Comparison of ENCODE assay signal across 17 cellular contexts in the genomic region with DNA sequence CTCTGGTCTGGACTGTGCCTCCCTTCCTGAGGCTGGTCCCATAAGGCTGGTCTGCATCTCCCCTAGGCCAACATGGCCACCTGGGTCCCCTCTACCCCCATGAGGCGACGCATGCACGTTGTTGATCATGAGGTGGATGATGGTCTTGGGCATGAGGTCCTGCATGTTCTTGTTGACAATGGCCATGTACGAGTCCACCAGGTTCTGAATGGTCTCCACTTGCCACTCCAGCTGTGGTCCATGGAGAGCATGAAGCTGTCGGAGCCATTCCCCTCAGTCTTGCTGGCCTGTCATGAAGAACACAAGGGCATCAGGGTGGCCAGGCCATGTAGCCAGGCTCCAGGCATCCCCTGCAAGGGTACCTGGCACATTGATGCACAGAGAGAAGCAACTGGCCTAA. TPM values are rescaled to one million over a fixed set of nuclear protein-coding genes. Genes with fewer than 3 reads are reported as not detected.
A peak's percentile ranks its signal among the peaks of the same experiment; 100 is the strongest.
DNase-seq lines count a peak whose midpoint lies in the region; ATAC-seq, FAIRE-seq and TF ChIP-seq lines count a peak whose summit lies in the region.
"Had no signal": no experiment of that assay in that cellular context is flagged by ENCODE, and none has a peak within 500 bp of the region (broad histone marks: within the 10 kb centered on the region; RNA-seq: fewer than 3 reads in every experiment).

No MANE protein-coding gene starts in this region.

- H3K79me2 ChIP-seq in HepG2 (ENCODE audit: insufficient read depth, low read length) = no peaks in the 10 kb centered on the region
- H3K79me2 ChIP-seq: parathyroid adenoma had no signal

- FAIRE-seq in HepG2 (lab: Jason Lieb, UNC) = no peak
- peak; percentile 44 for FAIRE-seq in urothelium cell line (lab: Jason Lieb, UNC)
- FAIRE-seq: frontal cortex, H54 had no signal

- CTCF ChIA-PET in HepG2 (lab: Yijun Ruan, JAX; ENCODE audit: low intra/inter-chr PET ratio, low total read pairs) = no interaction called here
- CTCF ChIA-PET in naive thymus-derived CD4-positive, alpha-beta T cell (lab: Charles Lee) = no interaction called here

- in situ Hi-C loops in HepG2 (cut with HindIII; ENCODE audit: extremely low pct_ligation_motif_present, low pct_unique_long_range_greater_than_20kb) = no loop called here

- BruUV-seq in HepG2 (replicated peaks; lab: Mats Ljungman, UMichigan) = no TSS peak

- H3K27ac Mint-ChIP-seq in activated T-helper 2 cell treated with anti-CD3 and anti-CD28 coated beads, Interferon-gamma antibody, Interleukin-2, Interleukin-4, amounts not matched to agents 10 μg/mL and 5 μg/mL and 100 μg/mL, durations not matched to agents 14 hours and 24 hours and 36 hours = no peak overlapping the region
- H3K27ac Mint-ChIP-seq in naive thymus-derived CD4-positive, alpha-beta T cell = peak overlapping the region in 6 of 9 donors; percentile 25 to 86 (median 57)

- TF ChIP-seq CTCF in right lobe of liver (IDR thresholded peaks at IDR 0.05) (no peak), HepG2 (CRISPR knock-in tag; IDR thresholded peaks at IDR 0.05) (no peak)

- H3K4me1 ChIP-seq in right lobe of liver = no peaks in the 10 kb centered on the region
- H3K4me1 ChIP-seq in HepG2 (ENCODE audit: insufficient read depth, low read length) = peaks cover 18% of the 10 kb centered on the region
- H3K4me1 ChIP-seq in naive thymus-derived CD4-positive, alpha-beta T cell (ENCODE audit: control insufficient read depth in 2 of 2, insufficient read depth in 2 of 2, low read length in 2 of 2) = peaks cover 0 to 6% of the 10 kb centered on the region in 2 donors
- H3K4me1 ChIP-seq: parathyroid adenoma had no signal

- no peak overlapping the region for H3K4me2 ChIP-seq in HepG2 (ENCODE audit: low read depth, low read length)

- intact Hi-C loops in right lobe of liver (cut with DNase I) = no loop called here
- intact Hi-C loops in HepG2 (cut with micrococcal nuclease; ENCODE audit: unreplicated experiment) = no loop called here
- intact Hi-C loops in activated T-helper 2 cell treated with anti-CD3 and anti-CD28 coated beads, Interferon-gamma antibody, Interleukin-2, Interleukin-4, amounts not matched to agents 10 μg/mL and 5 μg/mL and 100 μg/mL, durations not matched to agents 14 hours and 24 hours and 36 hours (cut with micrococcal nuclease) = loop anchor here (5.0 to 10.0 kb wide), 3 partner anchors 185 to 867 kb away; partner anchors contain the start of genes SCAMP2 and SIN3A
- intact Hi-C loops in naive thymus-derived CD4-positive, alpha-beta T cell (cut with micrococcal nuclease) = loop anchor here (1.0 to 10.0 kb wide), 5 partner anchors 19 to 537 kb away; partner anchors contain the start of genes C15orf39 (in 1 of the 2), FBXO22 (in 1 of the 2) and UBE2Q2 (in 1 of the 2)

- H3K27me3 ChIP-seq in right lobe of liver (no peaks in the 10 kb centered on the region), HepG2 (ENCODE audit: control insufficient read depth in 1 of 2, insufficient read depth in 2 of 2, low read length in 2 of 2) (peaks cover 0 to 5% of the 10 kb centered on the region in 2 experiments; a peak in 1 of 5 replicates)
- no peaks in the 10 kb centered on the region for H3K27me3 ChIP-seq in naive thymus-derived CD4-positive, alpha-beta T cell (ENCODE audit: control insufficient read depth in 2 of 2, insufficient read depth in 2 of 2, low read length in 2 of 2)

- DNase-seq in right lobe of liver (peak in 2 of 3 donors; percentile 13 to 38), HepG2 (ENCODE audit: low spot score) (no peak), urothelium cell line (ENCODE audit: low spot score) (no peak), CD1c-positive myeloid dendritic cell (ENCODE audit: extremely low spot score) (no peak), A172 (ENCODE audit: low spot score) (no peak)
- DNase-seq in activated T-helper 2 cell treated with anti-CD3 and anti-CD28 coated beads, Interferon-gamma antibody, Interleukin-2, Interleukin-4, amounts not matched to agents 10 μg/mL and 5 μg/mL and 100 μg/mL, durations not matched to agents 14 hours and 24 hours and 36 hours (ENCODE audit: low spot score) = no peak
- no peak for DNase-seq in naive thymus-derived CD4-positive, alpha-beta T cell
- DNase-seq in stimulated activated naive CD4-positive, alpha-beta T cell treated with Interleukin-2 at 50 U/mL for 16 hours (lab: John Stamatoyannopoulos, UW) = no peak
- DNase-seq: AML-193, DND-41, Karpas-422, mesendoderm, NCI-H510A treated with DMSO at 0.1 percent for 48 hours had no signal

- H3K27ac ChIP-seq in right lobe of liver (no peak overlapping the region), HepG2 (ENCODE audit: extremely low read length, insufficient read depth, low read length) (no peak overlapping the region)
- no peak overlapping the region for H3K27ac ChIP-seq in naive thymus-derived CD4-positive, alpha-beta T cell (ENCODE audit: low read depth, low read length)
- H3K27ac ChIP-seq: cardiac muscle cell, parathyroid adenoma had no signal

- peak overlapping the region; percentile 71 for H3K4me3 Mint-ChIP-seq in activated T-helper 2 cell treated with anti-CD3 and anti-CD28 coated beads, Interferon-gamma antibody, Interleukin-2, Interleukin-4, amounts not matched to agents 10 μg/mL and 5 μg/mL and 100 μg/mL, durations not matched to agents 14 hours and 24 hours and 36 hours (ENCODE audit: low read depth)
- H3K4me3 Mint-ChIP-seq in naive thymus-derived CD4-positive, alpha-beta T cell = peak overlapping the region; percentile 83 to 94 (median 88)

- no peak overlapping the region for H3K9ac ChIP-seq in HepG2 (ENCODE audit: insufficient read depth, low read depth, low read length)
- H3K9ac ChIP-seq: parathyroid adenoma had no signal

- TF ChIP-seq POLR2A in right lobe of liver (IDR thresholded peaks at IDR 0.05) (no peak), HepG2 (IDR thresholded peaks at IDR 0.05; ENCODE audit: insufficient read depth in 1 of 2, low read depth in 2 of 2, low read length in 2 of 2) (no peak)

- H3K9me3 Mint-ChIP-seq in activated T-helper 2 cell treated with anti-CD3 and anti-CD28 coated beads, Interferon-gamma antibody, Interleukin-2, Interleukin-4, amounts not matched to agents 10 μg/mL and 5 μg/mL and 100 μg/mL, durations not matched to agents 14 hours and 24 hours and 36 hours = no peaks in the 10 kb centered on the region
- H3K9me3 Mint-ChIP-seq in naive thymus-derived CD4-positive, alpha-beta T cell = no peaks in the 10 kb centered on the region

- no peak for ATAC-seq in right lobe of liver
- ATAC-seq in HepG2 = no peak
- no peak for ATAC-seq in naive thymus-derived CD4-positive, alpha-beta T cell

- TF ChIP-seq EP300 in HepG2 (IDR thresholded peaks at IDR 0.05; ENCODE audit: low read depth in 2 of 2, low read length in 2 of 2) = no peak
- TF ChIP-seq EP300 in HepG2 (CRISPR knock-in tag; IDR thresholded peaks at IDR 0.05; ENCODE audit: borderline replicate concordance) = no peak

- H3K27me3 Mint-ChIP-seq in activated T-helper 2 cell treated with anti-CD3 and anti-CD28 coated beads, Interferon-gamma antibody, Interleukin-2, Interleukin-4, amounts not matched to agents 10 μg/mL and 5 μg/mL and 100 μg/mL, durations not matched to agents 14 hours and 24 hours and 36 hours (ENCODE audit: low read depth) = peaks cover 32% of the 10 kb centered on the region
- H3K27me3 Mint-ChIP-seq in naive thymus-derived CD4-positive, alpha-beta T cell = peaks cover 0 to 41% (median 0%) of the 10 kb centered on the region in 5 donors

- H3K36me3 ChIP-seq in right lobe of liver (no peaks in the 10 kb centered on the region), HepG2 (replicated peaks in 1 of 2; ENCODE audit: control insufficient read depth in 1 of 2, insufficient read depth in 2 of 2, low read length in 2 of 2) (no peaks in the 10 kb centered on the region)
- H3K36me3 ChIP-seq in naive thymus-derived CD4-positive, alpha-beta T cell (ENCODE audit: control insufficient read depth in 2 of 3, insufficient read depth in 3 of 3, low read length in 3 of 3) = no peaks in the 10 kb centered on the region
- H3K36me3 ChIP-seq: cardiac muscle cell had no signal

- POLR2A ChIA-PET in HepG2 (lab: Yijun Ruan, JAX) = no interaction called here
- POLR2A ChIA-PET in naive thymus-derived CD4-positive, alpha-beta T cell (lab: Charles Lee) = no interaction called here

- no peak for TF ChIP-seq RAD21 in HepG2 (CRISPR knock-in tag; IDR thresholded peaks at IDR 0.05)

- H3K9me3 ChIP-seq in right lobe of liver (no peaks in the 10 kb centered on the region), HepG2 (ENCODE audit: low read length) (no peaks in the 10 kb centered on the region)
- no peaks in the 10 kb centered on the region for H3K9me3 ChIP-seq in naive thymus-derived CD4-positive, alpha-beta T cell (ENCODE audit: control insufficient read depth in 2 of 3, low read length in 3 of 3)

- no peaks in the 10 kb centered on the region for H3K36me3 Mint-ChIP-seq in activated T-helper 2 cell treated with anti-CD3 and anti-CD28 coated beads, Interferon-gamma antibody, Interleukin-2, Interleukin-4, amounts not matched to agents 10 μg/mL and 5 μg/mL and 100 μg/mL, durations not matched to agents 14 hours and 24 hours and 36 hours (ENCODE audit: low read depth)
- peaks cover 0 to 3% (median 0%) of the 10 kb centered on the region in 5 donors for H3K36me3 Mint-ChIP-seq in naive thymus-derived CD4-positive, alpha-beta T cell

- H4K20me1 ChIP-seq in HepG2 (ENCODE audit: insufficient read depth, low read length) = no peaks in the 10 kb centered on the region

- H3K4me3 ChIP-seq in right lobe of liver (no peak overlapping the region), HepG2 (replicated peaks in 1 of 3; ENCODE audit: insufficient read depth in 1 of 3, low read depth in 2 of 3, low read length in 3 of 3) (no peak overlapping the region)
- no peak overlapping the region for H3K4me3 ChIP-seq in naive thymus-derived CD4-positive, alpha-beta T cell (ENCODE audit: low read length)
- H3K4me3 ChIP-seq: cardiac muscle cell had no signal

- 100% methylated on average over 1 of the region's 5 CpGs for WGBS in right lobe of liver (ENCODE audit: insufficient coverage, low coverage, low lambda C conversion rate, missing lambda C conversion rate)
- 80% methylated on average over 4 of the region's 5 CpGs for WGBS in HepG2 (ENCODE audit: low lambda C conversion rate)

- no peak overlapping the region for H2AFZ ChIP-seq in HepG2 (ENCODE audit: low read length)

- peaks cover 7% of the 10 kb centered on the region for H3K4me1 Mint-ChIP-seq in activated T-helper 2 cell treated with anti-CD3 and anti-CD28 coated beads, Interferon-gamma antibody, Interleukin-2, Interleukin-4, amounts not matched to agents 10 μg/mL and 5 μg/mL and 100 μg/mL, durations not matched to agents 14 hours and 24 hours and 36 hours (ENCODE audit: low read depth)
- H3K4me1 Mint-ChIP-seq in naive thymus-derived CD4-positive, alpha-beta T cell = peaks cover 4 to 15% (median 12%) of the 10 kb centered on the region in 7 donors

RNA-seq across cellular contexts. Expression of gene CSPG4, which starts 27.1 kb away (rescaled TPM):
- total RNA-seq in right lobe of liver = under 1 TPM; 0.12 to 0.29 (median 0.20) TPM
- total RNA-seq in HepG2 (2016; rRNA removed; fragmentation: Illumina TruSeq; extraction: Trizol) = 0.03 and 0.04 TPM in 2 replicates
- not detected in 2 replicates for total RNA-seq in HepG2 (2016; cell fraction: cytosol; rRNA removed; fragmentation: Illumina TruSeq; extraction: Trizol; ENCODE audit: low read depth)
- 0.01 and 0.02 TPM in 2 replicates for total RNA-seq in HepG2 (2016; cell fraction: insoluble cytoplasmic fraction; rRNA removed; fragmentation: Illumina TruSeq; extraction: Trizol)
- total RNA-seq in HepG2 (2016; cell fraction: membrane; rRNA removed; fragmentation: Illumina TruSeq; extraction: Trizol) = not detected in 2 replicates
- 0.06 and 0.09 TPM in 2 replicates for total RNA-seq in HepG2 (2016; cell fraction: nucleus; rRNA removed; fragmentation: Illumina TruSeq; extraction: Trizol)
- polyA plus RNA-seq in HepG2 (2011; rRNA removed) = 0.01 and 0.03 TPM in 2 replicates
- 0.01 TPM in 2 replicates for polyA plus RNA-seq in HepG2 (2011; cell fraction: cytosol; rRNA removed)
- polyA plus RNA-seq in HepG2 (2011; cell fraction: nucleus; rRNA removed) = 0.14 and 0.19 TPM in 2 replicates
- 0.03 and 0.04 TPM in 2 replicates for polyA plus RNA-seq in HepG2 (2012)
- polyA plus RNA-seq in HepG2 (2016; cell fraction: cytosol; fragmentation: Illumina TruSeq; extraction: Trizol; ENCODE audit: low read depth) = not detected in 2 replicates
- not detected in 2 replicates for polyA plus RNA-seq in HepG2 (2016; cell fraction: insoluble cytoplasmic fraction; fragmentation: Illumina TruSeq; extraction: Trizol; ENCODE audit: low read depth)
- not detected in 2 replicates for polyA plus RNA-seq in HepG2 (2016; cell fraction: membrane; fragmentation: Illumina TruSeq; extraction: Trizol; ENCODE audit: low read depth)
- not detected in 2 replicates for polyA plus RNA-seq in HepG2 (2016; cell fraction: nucleus; fragmentation: Illumina TruSeq; extraction: Trizol; ENCODE audit: insufficient read depth, low read depth)
- 0.08 and 24.5 TPM in 2 replicates for polyA minus RNA-seq in HepG2 (2011; rRNA and poly(A)+ RNA removed; ENCODE audit: low replicate concordance)
- polyA minus RNA-seq in HepG2 (2011; cell fraction: cytosol; rRNA and poly(A)+ RNA removed) = 0.18 TPM in 1 of 2 replicates, not detected in the other
- 0.12 and 0.13 TPM in 2 replicates for polyA minus RNA-seq in HepG2 (2011; cell fraction: nucleus; rRNA and poly(A)+ RNA removed)
- total RNA-seq in activated T-helper 2 cell treated with anti-CD3 and anti-CD28 coated beads, Interferon-gamma antibody, Interleukin-2, Interleukin-4, amounts not matched to agents 10 μg/mL and 5 μg/mL and 100 μg/mL, durations not matched to agents 14 hours and 24 hours and 36 hours = 0.02 TPM in 1 of 2 replicates, not detected in the other
- total RNA-seq in naive thymus-derived CD4-positive, alpha-beta T cell = not detected
- polyA plus RNA-seq in naive thymus-derived CD4-positive, alpha-beta T cell = not detected
- total RNA-seq in A172 (2014; rRNA removed; shearing (Covaris generic)) = 132 and 171 TPM in 2 replicates

Comparison
In these comparisons a context has a peak if more than half of its experiments do, and no peak if none do; other contexts are left out.
1. DNase-seq: peak in right lobe of liver (2 of 3); none in HepG2 (single experiment), activated T-helper 2 cell treated with anti-CD3 and anti-CD28 coated beads, Interferon-gamma antibody, Interleukin-2, Interleukin-4, amounts not matched to agents 10 μg/mL and 5 μg/mL and 100 μg/mL, durations not matched to agents 14 hours and 24 hours and 36 hours (single experiment), naive thymus-derived CD4-positive, alpha-beta T cell (0 of 9), urothelium cell line (single experiment), stimulated activated naive CD4-positive, alpha-beta T cell treated with Interleukin-2 at 50 U/mL for 16 hours (single experiment), CD1c-positive myeloid dendritic cell (single experiment) and A172 (single experiment).
2. RNA of gene CSPG4, which starts 27.1 kb away (total RNA-seq): 132 to 171 TPM in A172; 0.12 to 0.29 TPM in right lobe of liver, 0.01 to 0.09 TPM in HepG2, 0.02 TPM in activated T-helper 2 cell treated with anti-CD3 and anti-CD28 coated beads, Interferon-gamma antibody, Interleukin-2, Interleukin-4, amounts not matched to agents 10 μg/mL and 5 μg/mL and 100 μg/mL, durations not matched to agents 14 hours and 24 hours and 36 hours and not detected in naive thymus-derived CD4-positive, alpha-beta T cell; every median in the first group is over 100 times any median in the second.
3. intact Hi-C loops: an anchor here in activated T-helper 2 cell treated with anti-CD3 and anti-CD28 coated beads, Interferon-gamma antibody, Interleukin-2, Interleukin-4, amounts not matched to agents 10 μg/mL and 5 μg/mL and 100 μg/mL, durations not matched to agents 14 hours and 24 hours and 36 hours (5.0 to 10.0 kb wide) and naive thymus-derived CD4-positive, alpha-beta T cell (1.0 to 10.0 kb wide); none called in right lobe of liver and HepG2.